Comparison of ENCODE assay signal across 17 cellular contexts in genomic region chr20:2254333-2254732, GRCh38. TPM values are rescaled to one million over a fixed set of nuclear protein-coding genes. Genes with fewer than 3 reads are reported as not detected.
"Had no signal": no experiment of that assay in that cellular context is flagged by ENCODE, and none has a peak within 500 bp of the region (broad histone marks: within the 10 kb centered on the region; RNA-seq: fewer than 3 reads in every experiment).

No MANE protein-coding gene starts in this region.

- H3K4me3 ChIP-seq: cardiac muscle cell, lung, transverse colon, uterus had no signal

- ATAC-seq: activated CD4-positive, alpha-beta T cell treated with anti-CD3 and anti-CD28 coated beads for 36 hours; effector memory CD8-positive, alpha-beta T cell; foreskin keratinocyte; natural killer cell treated with Interleukin-12 subunit alpha and Interleukin-12 subunit beta and Interleukin-15 and Interleukin-18, amount 100 ng/mL, for 72 hours; stimulated activated naive CD8-positive, alpha-beta T cell treated with anti-CD3 and anti-CD28 coated beads, Interleukin-15, Interleukin-2, amounts not matched to agents 100 U/mL and 50 U/mL, for 24 hours; WTC11 had no signal

- DNase-seq: activated CD4-positive, alpha-beta T cell treated with anti-CD3 and anti-CD28 coated beads for 36 hours; activated CD4-positive, alpha-beta T cell treated with anti-CD3 and anti-CD28 coated beads, Interleukin-2, amount 50 U/mL, for 48 hours; dermis blood vessel endothelial cell; effector memory CD8-positive, alpha-beta T cell; foreskin keratinocyte; glutamatergic neuron; hippocampal formation; stimulated activated naive CD8-positive, alpha-beta T cell treated with anti-CD3 and anti-CD28 coated beads, Interleukin-15, Interleukin-2, amounts not matched to agents 100 U/mL and 50 U/mL, for 24 hours; transverse colon; uterus had no signal

RNA-seq across cellular contexts. Expression of gene TGM3, which starts 41.5 kb away (rescaled TPM):
- total RNA-seq: activated CD4-positive, alpha-beta T cell treated with anti-CD3 and anti-CD28 coated beads for 36 hours; cardiac muscle cell; chondrocyte; dermis blood vessel endothelial cell; foreskin keratinocyte; natural killer cell treated with Interleukin-12 subunit alpha and Interleukin-12 subunit beta and Interleukin-15 and Interleukin-18, amount 100 ng/mL, for 72 hours; renal cortical epithelial cell; T-helper 2 cell treated with Interferon-gamma antibody and Interleukin-4, amounts not matched to agents 100 ng/mL and 5 ng/mL, for 36 hours had no signal
